ENCODE assay signal across 10 cellular contexts in genomic region chr5:82820958-82821880, GRCh38.
DNase-seq lines count a peak whose midpoint lies in the region; ATAC-seq, FAIRE-seq and TF ChIP-seq lines count a peak whose summit lies in the region.
"Had no signal": no experiment of that assay in that cellular context is flagged by ENCODE, and none has a peak within 500 bp of the region (broad histone marks: within the 10 kb centered on the region; RNA-seq: fewer than 3 reads in every experiment).

No MANE protein-coding gene starts in this region.

- H3K27ac Mint-ChIP-seq in activated CD8-positive, alpha-beta T cell treated with anti-CD3 and anti-CD28 coated beads for 36 hours: no peak overlapping the region

- H3K4me3 Mint-ChIP-seq in activated CD8-positive, alpha-beta T cell treated with anti-CD3 and anti-CD28 coated beads for 36 hours: no peak overlapping the region

- no peaks in the 10 kb centered on the region for H3K36me3 Mint-ChIP-seq in activated CD8-positive, alpha-beta T cell treated with anti-CD3 and anti-CD28 coated beads for 36 hours (ENCODE audit: low read depth)

- peak; percentile 77 for ATAC-seq in GM19467 (IDR thresholded peaks at IDR 0.05; ENCODE audit: unreplicated experiment)
- ATAC-seq in HG03103 (IDR thresholded peaks at IDR 0.05; ENCODE audit: low read depth, unreplicated experiment): peak; percentile 61
- ATAC-seq in activated CD8-positive, alpha-beta T cell treated with anti-CD3 and anti-CD28 coated beads for 36 hours: peak; percentile 45
- no peak for ATAC-seq in left lobe of liver

- H3K27me3 Mint-ChIP-seq in activated CD8-positive, alpha-beta T cell treated with anti-CD3 and anti-CD28 coated beads for 36 hours: no peaks in the 10 kb centered on the region

- peaks cover 21% of the 10 kb centered on the region for H3K4me1 Mint-ChIP-seq in activated CD8-positive, alpha-beta T cell treated with anti-CD3 and anti-CD28 coated beads for 36 hours (ENCODE audit: low read depth)

- TF ChIP-seq CTCF in activated CD8-positive, alpha-beta T cell treated with anti-CD3 and anti-CD28 coated beads for 36 hours (IDR thresholded peaks at IDR 0.05): no peak

- DNase-seq in GM12892 (ENCODE audit: insufficient read length) (no peak), left lobe of liver (ENCODE audit: low spot score) (no peak), iPS-NIHi11 (ENCODE audit: low spot score) (no peak), HEK293T (ENCODE audit: extremely low spot score) (no peak), glomerular visceral epithelial cell (ENCODE audit: extremely low spot score) (no peak)
- no peak for DNase-seq in activated CD8-positive, alpha-beta T cell treated with anti-CD3 and anti-CD28 coated beads for 36 hours
- DNase-seq: activated CD4-positive, alpha-beta T cell treated with anti-CD3 and anti-CD28 coated beads for 1 hour; NCI-H1105 had no signal

- intact Hi-C loops in activated CD8-positive, alpha-beta T cell treated with anti-CD3 and anti-CD28 coated beads for 36 hours (cut with micrococcal nuclease): no loop called here

- FAIRE-seq in GM12892 (lab: Jason Lieb, UNC): peak; percentile 88

- POLR2A ChIA-PET in activated CD8-positive, alpha-beta T cell treated with anti-CD3 and anti-CD28 coated beads for 36 hours (lab: Charles Lee): interaction anchor here (0.6 kb wide), 1 partner anchor 297 kb away, joined by 5 read pairs; no protein-coding TSS in a partner anchor
- POLR2A ChIA-PET in HEK293T (lab: Yijun Ruan, JAX): no interaction called here

- CTCF ChIA-PET in activated CD8-positive, alpha-beta T cell treated with anti-CD3 and anti-CD28 coated beads for 36 hours (lab: Charles Lee): no interaction called here
- CTCF ChIA-PET in HEK293T (lab: Yijun Ruan, JAX): interaction anchor here (0.7 kb wide), 1 partner anchor 170 kb away, joined by 3 read pairs; no protein-coding TSS in a partner anchor

- H3K9me3 Mint-ChIP-seq in activated CD8-positive, alpha-beta T cell treated with anti-CD3 and anti-CD28 coated beads for 36 hours: no peaks in the 10 kb centered on the region

- no peak for TF ChIP-seq POLR2A in GM12892 (IDR thresholded peaks at IDR 0.05; ENCODE audit: low read depth, low read length)

TF ChIP-seq in HEK293T, 16 proteins besides CTCF, POLR2A, EP300 and RAD21:
- TF ChIP-seq FOXK2 (IDR thresholded peaks at IDR 0.05) (no peak), FOXA1 (IDR thresholded peaks at IDR 0.05) (no peak), TARDBP (IDR thresholded peaks at IDR 0.05) (no peak), PKNOX1 (IDR thresholded peaks at IDR 0.05) (no peak), L3MBTL2 (conservative IDR thresholded peaks at IDR 0.05) (no peak), HDGF (IDR thresholded peaks at IDR 0.05; ENCODE audit: borderline replicate concordance) (no peak), SUZ12 (IDR thresholded peaks at IDR 0.05) (no peak), ARNT (IDR thresholded peaks at IDR 0.05) (no peak), FOXM1 (IDR thresholded peaks at IDR 0.05; ENCODE audit: borderline replicate concordance) (no peak), SP1 (IDR thresholded peaks at IDR 0.05) (no peak), ELF4 (IDR thresholded peaks at IDR 0.05) (no peak), ZNF384 (IDR thresholded peaks at IDR 0.05) (no peak), LEF1 (IDR thresholded peaks at IDR 0.05; ENCODE audit: borderline replicate concordance) (no peak), NFRKB (IDR thresholded peaks at IDR 0.05) (no peak), CTBP1 (IDR thresholded peaks at IDR 0.05; ENCODE audit: borderline replicate concordance) (no peak), BHLHE40 (IDR thresholded peaks at IDR 0.05; ENCODE audit: borderline replicate concordance) (no peak)
TF ChIP-seq in HEK293T: peak in this region for 0.
